10 cellular contexts compared by ENCODE assay signal in genomic region chr2:203799905-203800304, GRCh38.
DNase-seq lines count a peak whose midpoint lies in the region; ATAC-seq and TF ChIP-seq lines count a peak whose summit lies in the region.
"Had no signal": no experiment of that assay in that cellular context is flagged by ENCODE, and none has a peak within 500 bp of the region (broad histone marks: within the 10 kb centered on the region; RNA-seq: fewer than 3 reads in every experiment).

No MANE protein-coding gene starts in this region.

- H2BK12ac ChIP-seq in mesenchymal stem cell (ENCODE audit: low read length in 2 of 2): no peak overlapping the region

- ATAC-seq in GM19324 (IDR thresholded peaks at IDR 0.05; ENCODE audit: low FRiP score, unreplicated experiment) (peak; percentile 76), HG02938 (IDR thresholded peaks at IDR 0.05; ENCODE audit: unreplicated experiment) (peak; percentile 90)

- H2AK5ac ChIP-seq in mesenchymal stem cell (ENCODE audit: low read length, severe bottlenecking): no peak overlapping the region

- no peak overlapping the region for H3K14ac ChIP-seq in mesenchymal stem cell (ENCODE audit: low read length in 2 of 2)

- DNase-seq in GM13976 (ENCODE audit: low spot score) (peak; percentile 60), dorsolateral prefrontal cortex (no peak), NCI-H526 (lab: John Stamatoyannopoulos, UW) (no peak), mesenchymal stem cell (no peak), SW 1271 (lab: John Stamatoyannopoulos, UW) (no peak)
- DNase-seq: EL had no signal

- intact Hi-C loops in dorsolateral prefrontal cortex (cut with DNase I): loop anchor here in 1 of 2 donors (5.0 to 10.0 kb wide), 2 partner anchors 218 to 315 kb away; no protein-coding TSS in a partner anchor

- H3K79me2 ChIP-seq in OCI-LY3 (ENCODE audit: low read length): no peaks in the 10 kb centered on the region

- H3K23ac ChIP-seq in mesenchymal stem cell (ENCODE audit: low read length in 2 of 2): no peak overlapping the region

- no peaks in the 10 kb centered on the region for H3K79me1 ChIP-seq in mesenchymal stem cell (replicated peaks; ENCODE audit: low read length, poor library complexity, severe bottlenecking)

- H3K4me1 ChIP-seq in OCI-LY3 (ENCODE audit: low read length): peaks cover 41% of the 10 kb centered on the region
- H3K4me1 ChIP-seq in mesenchymal stem cell (ENCODE audit: control insufficient read depth, insufficient read depth, low read depth, low read length): peaks cover 12% of the 10 kb centered on the region

- no peaks in the 10 kb centered on the region for H4K20me1 ChIP-seq in OCI-LY3 (ENCODE audit: insufficient read depth, low read length)

- H3K9ac ChIP-seq in OCI-LY3 (ENCODE audit: low read length) (no peak overlapping the region), mesenchymal stem cell (ENCODE audit: low read length) (no peak overlapping the region)

- in situ Hi-C loops in GM13976 (cut with MboI; ENCODE audit: low sequenced_read_pairs, unreplicated experiment): loop anchor here (25.0 kb wide), 1 partner anchor 563 kb away; the partner anchor contains the start of gene CYP20A1

- H3K18ac ChIP-seq in mesenchymal stem cell (ENCODE audit: low read depth in 1 of 2, low read length in 2 of 2): no peak overlapping the region

- H3K27me3 ChIP-seq in OCI-LY3 (ENCODE audit: low read depth, low read length): peaks cover 51% of the 10 kb centered on the region
- H3K27me3 ChIP-seq in dorsolateral prefrontal cortex: no peaks in the 10 kb centered on the region
- H3K27me3 ChIP-seq in mesenchymal stem cell (ENCODE audit: control insufficient read depth in 1 of 2, insufficient read depth in 1 of 2, low read length in 2 of 2): no peaks in the 10 kb centered on the region
- H3K27me3 ChIP-seq: neutrophil had no signal

- TF ChIP-seq CTCF in GM13976 (IDR thresholded peaks at IDR 0.05; ENCODE audit: borderline replicate concordance, control extremely low read depth, extremely low read depth, insufficient read depth, missing control alignments) (no peak), OCI-LY3 (IDR thresholded peaks at IDR 0.05; ENCODE audit: low read depth, low read length) (no peak), dorsolateral prefrontal cortex (IDR thresholded peaks at IDR 0.05 in 54 of 56, conservative IDR thresholded peaks at IDR 0.05 in 2 of 56; ENCODE audit: low read depth in 1 of 56, partially characterized antibody in 56 of 56) (no peak)

- H3K27ac ChIP-seq in OCI-LY3 (ENCODE audit: low read length) (no peak overlapping the region), dorsolateral prefrontal cortex (no peak overlapping the region), mesenchymal stem cell (ENCODE audit: low read length, poor library complexity, severe bottlenecking) (no peak overlapping the region)
- H3K27ac ChIP-seq: neutrophil had no signal

- WGBS in mesenchymal stem cell: 84% methylated on average over 2 of the region's 3 CpGs

- H2BK120ac ChIP-seq in mesenchymal stem cell (ENCODE audit: low read depth, low read length): no peak overlapping the region

- H4K91ac ChIP-seq in mesenchymal stem cell (ENCODE audit: low read length): no peak overlapping the region

- peak overlapping the region; percentile 30 for H3K4me3 ChIP-seq in OCI-LY3 (ENCODE audit: low read length)
- H3K4me3 ChIP-seq in dorsolateral prefrontal cortex: no peak overlapping the region
- H3K4me3 ChIP-seq in mesenchymal stem cell (ENCODE audit: insufficient read depth in 1 of 2, low read depth in 1 of 2, low read length in 2 of 2): no peak overlapping the region

- H2BK15ac ChIP-seq in mesenchymal stem cell (ENCODE audit: low read depth, poor library complexity, severe bottlenecking): no peak overlapping the region

- H3K36me3 ChIP-seq in OCI-LY3 (replicated peaks; ENCODE audit: low read depth, low read length): peaks cover 15% of the 10 kb centered on the region
- H3K36me3 ChIP-seq in mesenchymal stem cell (ENCODE audit: control insufficient read depth in 1 of 2, insufficient read depth in 2 of 2, low read depth in 1 of 2, low read length in 2 of 2): no peaks in the 10 kb centered on the region
- H3K36me3 ChIP-seq: neutrophil had no signal

- H3K4me2 ChIP-seq in OCI-LY3 (ENCODE audit: low read length) (peak overlapping the region; percentile 61), mesenchymal stem cell (ENCODE audit: low read length, poor library complexity, severe bottlenecking) (no peak overlapping the region)

- H2AFZ ChIP-seq in OCI-LY3 (ENCODE audit: low read depth, low read length): no peak overlapping the region
- H2AFZ ChIP-seq in mesenchymal stem cell (ENCODE audit: low read depth, low read length): no peak overlapping the region

- no peak overlapping the region for H3K4ac ChIP-seq in mesenchymal stem cell (ENCODE audit: low read depth in 1 of 2, low read length in 2 of 2)

- H4K8ac ChIP-seq in mesenchymal stem cell (ENCODE audit: low read length): no peak overlapping the region

- H3K9me3 ChIP-seq in OCI-LY3 (ENCODE audit: insufficient read depth, low read length) (peaks cover 19% of the 10 kb centered on the region), mesenchymal stem cell (ENCODE audit: control insufficient read depth, low read length) (no peaks in the 10 kb centered on the region)
- H3K9me3 ChIP-seq: neutrophil had no signal

- H2BK5ac ChIP-seq in mesenchymal stem cell (ENCODE audit: low read depth, low read length, poor library complexity, severe bottlenecking): no peak overlapping the region
